In the genomic region with DNA sequence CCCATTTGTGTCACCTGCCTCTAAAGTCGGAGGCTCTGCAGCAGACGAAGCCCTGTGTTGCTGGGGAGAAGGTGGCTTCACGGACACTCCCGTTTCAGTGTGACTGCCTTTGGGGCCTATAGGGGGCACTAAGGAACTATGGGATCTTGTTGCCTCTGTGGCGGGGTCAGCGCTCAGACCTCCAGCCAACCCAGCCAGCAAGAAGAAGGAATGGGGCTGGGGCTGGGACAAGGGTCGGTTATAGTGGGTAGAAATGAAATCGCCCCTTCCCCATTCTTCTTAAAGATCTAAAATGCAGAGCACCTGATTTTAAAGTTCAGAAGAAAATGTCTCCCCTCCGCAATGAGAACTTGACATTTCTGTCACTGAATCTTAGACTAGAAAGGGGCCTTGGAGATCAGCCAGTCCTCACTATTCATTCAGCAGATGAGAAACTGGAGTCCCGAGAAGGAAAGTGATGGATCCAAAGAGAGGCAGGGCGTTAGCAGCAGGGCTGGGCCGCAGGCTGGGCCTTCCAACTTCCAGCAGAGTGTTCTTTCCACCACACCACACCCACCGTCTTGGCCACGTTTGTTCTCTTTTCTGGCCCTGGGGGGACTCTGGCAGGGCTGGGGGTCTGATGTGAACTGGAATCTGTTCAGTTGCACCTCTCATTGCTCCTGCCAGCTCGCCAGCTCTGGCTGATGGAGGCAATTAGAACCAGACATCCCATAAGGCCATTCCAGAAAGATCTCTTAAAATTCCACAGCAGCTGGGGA, we compare ENCODE assay signal across 8 cellular contexts.
DNase-seq lines count a peak whose midpoint lies in the region; ATAC-seq, FAIRE-seq and TF ChIP-seq lines count a peak whose summit lies in the region.

No MANE protein-coding gene starts in this region.

- TF ChIP-seq CTCF in AG09319 (IDR thresholded peaks at IDR 0.05; ENCODE audit: low read depth, low read length) (peak; percentile 72), GM13977 (IDR thresholded peaks at IDR 0.05; ENCODE audit: extremely low read depth, insufficient read depth, missing control alignments) (peak; percentile 83), GM12878 (IDR thresholded peaks at IDR 0.05 in 2 of 3, conservative IDR thresholded peaks at IDR 0.05 in 1 of 3; ENCODE audit: control insufficient read depth in 2 of 3, extremely low read depth in 1 of 3, insufficient read depth in 1 of 3, low read depth in 3 of 3, low read length in 3 of 3) (peak; percentile 69 to 76 (median 76))

- in situ Hi-C loops in GM13977 (cut with MboI; ENCODE audit: low pct_unique_long_range_greater_than_20kb, low sequenced_read_pairs, unreplicated experiment): loop anchor here (5.0 kb wide), 2 partner anchors 349 to 524 kb away; partner anchors contain the start of gene HES1
- in situ Hi-C loops in GM12878 (cut with MboI): loop anchor here (5.0 to 10.0 kb wide), 2 partner anchors 346 to 529 kb away; partner anchors contain the start of gene HES1

- H3K27me3 ChIP-seq in GM12878 (replicated peaks in 1 of 2; ENCODE audit: control insufficient read depth in 2 of 2, insufficient read depth in 2 of 2, low read length in 1 of 2): no peaks in the 10 kb centered on the region; a peak in 1 of 4 replicates

- SMC1A ChIA-PET in GM12878 (lab: Charles Lee; ENCODE audit: uncharacterized antibody, unreplicated experiment): interaction anchor here (0.6 to 1.6 kb wide), 4 partner anchors 9 to 525 kb away, joined by 3 to 7 read pairs (median 4); no protein-coding TSS in a partner anchor

- POLR2A ChIA-PET in GM12878 (lab: Charles Lee): no interaction called here

- 26% methylated on average over 15 of the region's 15 CpGs for WGBS in GM12878 (ENCODE audit: insufficient coverage, insufficient replicate concordance, low lambda C conversion rate, missing lambda C conversion rate)

- no peak for TF ChIP-seq POLR2A in GM12878 (IDR thresholded peaks at IDR 0.05; ENCODE audit: low read depth, low read length)

- H3K9ac ChIP-seq in GM12878 (ENCODE audit: control insufficient read depth, insufficient read depth, low read length): no peak overlapping the region

- H3K4me2 ChIP-seq in GM12878 (ENCODE audit: control insufficient read depth, insufficient read depth): no peak overlapping the region

- no peak overlapping the region for H2AFZ ChIP-seq in GM12878 (ENCODE audit: control insufficient read depth, low read depth, low read length)

- RAD21 ChIA-PET in GM12878 (lab: Charles Lee; ENCODE audit: unreplicated experiment): interaction anchor here (0.7 kb wide), 2 partner anchors 24 to 661 kb away, joined by 3 read pairs; no protein-coding TSS in a partner anchor

- DNase-seq in AG09319 (ENCODE audit: extremely low read depth, low read depth) (no peak), GM13977 (ENCODE audit: low spot score) (peak; percentile 85), NCI-H526 treated with DMSO at 0.1 percent for 48 hours (lab: John Stamatoyannopoulos, UW) (peak; percentile 60), GM12878 (ENCODE audit: low read depth, low spot score) (peak; percentile 9), inferior parietal cortex (ENCODE audit: extremely low spot score) (peak; percentile 70), activated gamma-delta T cell (lab: John Stamatoyannopoulos, UW) (no peak)
- DNase-seq in stimulated activated CD4-positive, alpha-beta T cell treated with anti-CD3 and anti-CD28 coated beads, Interleukin-4, amount 100 ng/mL, for 24 hours: peak; percentile 7

- BruUV-seq in GM12878 (replicated peaks; lab: Mats Ljungman, UMichigan): no TSS peak

- no peak for FAIRE-seq in GM12878 (lab: Jason Lieb, UNC)

- H3K79me2 ChIP-seq in GM12878 (ENCODE audit: control insufficient read depth, insufficient read depth, low read length): no peaks in the 10 kb centered on the region

- no peaks in the 10 kb centered on the region for H3K9me3 ChIP-seq in GM12878 (replicated peaks; ENCODE audit: control insufficient read depth, insufficient read depth, low read length)

- H4K20me1 ChIP-seq in GM12878 (ENCODE audit: control insufficient read depth, insufficient read depth): no peaks in the 10 kb centered on the region

- no peak overlapping the region for H3K4me3 ChIP-seq in GM12878

- no peaks in the 10 kb centered on the region for H3K4me1 ChIP-seq in GM12878 (ENCODE audit: control insufficient read depth, insufficient read depth, low read length)

- peak; percentile 88 for ATAC-seq in HG03103 (IDR thresholded peaks at IDR 0.05; ENCODE audit: low read depth, unreplicated experiment)
- ATAC-seq in GM12878: peak; percentile 98

- no peak overlapping the region for H3K27ac ChIP-seq in GM12878 (ENCODE audit: control insufficient read depth, insufficient read depth)

- CTCF ChIA-PET in GM12878 (lab: Yijun Ruan, JAX): interaction anchor here (0.7 to 3.1 kb wide), 3 partner anchors 37 to 528 kb away, joined by 3 to 18 read pairs (median 3); no protein-coding TSS in a partner anchor

- intact Hi-C loops in GM12878 (cut with micrococcal nuclease; ENCODE audit: unreplicated experiment): loop anchor here (1.0 to 10.0 kb wide), 3 partner anchors 186 to 526 kb away; no protein-coding TSS in a partner anchor

- no peak for TF ChIP-seq EP300 in GM12878 (IDR thresholded peaks at IDR 0.05; ENCODE audit: borderline replicate concordance in 1 of 2, control insufficient read depth in 1 of 2, low read depth in 2 of 2, low read length in 2 of 2)

- TF ChIP-seq RAD21 in GM12878 (IDR thresholded peaks at IDR 0.05; ENCODE audit: insufficient read depth, low read depth, low read length): peak; percentile 85

- H3K36me3 ChIP-seq in GM12878 (ENCODE audit: control insufficient read depth in 2 of 2, insufficient read depth in 2 of 2, low read length in 1 of 2): no peaks in the 10 kb centered on the region

TF ChIP-seq in GM12878, 131 proteins besides CTCF, POLR2A, EP300 and RAD21:
- TF ChIP-seq FOXM1 (IDR thresholded peaks at IDR 0.05; ENCODE audit: low read depth, low read length): no peak
- TF ChIP-seq CBX5 (IDR thresholded peaks at IDR 0.05; ENCODE audit: low read depth): no peak
- TF ChIP-seq MYB (IDR thresholded peaks at IDR 0.05; ENCODE audit: borderline replicate concordance, low read depth, low read length): no peak
- TF ChIP-seq YY1 (IDR thresholded peaks at IDR 0.05; ENCODE audit: low read depth, low read length): peak; percentile 45; the same call in 1 of the 2 replicates
- TF ChIP-seq, protein P1, sequence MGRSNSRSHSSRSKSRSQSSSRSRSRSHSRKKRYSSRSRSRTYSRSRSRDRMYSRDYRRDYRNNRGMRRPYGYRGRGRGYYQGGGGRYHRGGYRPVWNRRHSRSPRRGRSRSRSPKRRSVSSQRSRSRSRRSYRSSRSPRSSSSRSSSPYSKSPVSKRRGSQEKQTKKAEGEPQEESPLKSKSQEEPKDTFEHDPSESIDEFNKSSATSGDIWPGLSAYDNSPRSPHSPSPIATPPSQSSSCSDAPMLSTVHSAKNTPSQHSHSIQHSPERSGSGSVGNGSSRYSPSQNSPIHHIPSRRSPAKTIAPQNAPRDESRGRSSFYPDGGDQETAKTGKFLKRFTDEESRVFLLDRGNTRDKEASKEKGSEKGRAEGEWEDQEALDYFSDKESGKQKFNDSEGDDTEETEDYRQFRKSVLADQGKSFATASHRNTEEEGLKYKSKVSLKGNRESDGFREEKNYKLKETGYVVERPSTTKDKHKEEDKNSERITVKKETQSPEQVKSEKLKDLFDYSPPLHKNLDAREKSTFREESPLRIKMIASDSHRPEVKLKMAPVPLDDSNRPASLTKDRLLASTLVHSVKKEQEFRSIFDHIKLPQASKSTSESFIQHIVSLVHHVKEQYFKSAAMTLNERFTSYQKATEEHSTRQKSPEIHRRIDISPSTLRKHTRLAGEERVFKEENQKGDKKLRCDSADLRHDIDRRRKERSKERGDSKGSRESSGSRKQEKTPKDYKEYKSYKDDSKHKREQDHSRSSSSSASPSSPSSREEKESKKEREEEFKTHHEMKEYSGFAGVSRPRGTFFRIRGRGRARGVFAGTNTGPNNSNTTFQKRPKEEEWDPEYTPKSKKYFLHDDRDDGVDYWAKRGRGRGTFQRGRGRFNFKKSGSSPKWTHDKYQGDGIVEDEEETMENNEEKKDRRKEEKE (IDR thresholded peaks at IDR 0.05): no peak
- 0 out of 2 replicates have a peak, but pooled peaks have one; percentile 31 for TF ChIP-seq NR2F1 (conservative IDR thresholded peaks at IDR 0.05)
- no peak for TF ChIP-seq NR2C2 (IDR thresholded peaks at IDR 0.05; ENCODE audit: borderline replicate concordance, control insufficient read depth, insufficient read length, low read depth)
- TF ChIP-seq CBFB (IDR thresholded peaks at IDR 0.05; ENCODE audit: low read depth): no peak
- TF ChIP-seq SMC3 (IDR thresholded peaks at IDR 0.05; ENCODE audit: borderline replicate concordance, low read length): peak; percentile 80
- TF ChIP-seq SP1 (IDR thresholded peaks at IDR 0.05; ENCODE audit: low read depth, low read length): no peak
- no peak for TF ChIP-seq ZNF24 (IDR thresholded peaks at IDR 0.05)
- 0 out of 2 replicates have a peak, but pooled peaks have one; percentile 11 for TF ChIP-seq RUNX3 (IDR thresholded peaks at IDR 0.05; ENCODE audit: low read length)

Comparison
In these comparisons a context has a peak if more than half of its experiments do, and no peak if none do; other contexts are left out.
1. DNase-seq: peak in GM13977 (single experiment), NCI-H526 treated with DMSO at 0.1 percent for 48 hours (single experiment), GM12878 (single experiment), inferior parietal cortex (single experiment) and stimulated activated CD4-positive, alpha-beta T cell treated with anti-CD3 and anti-CD28 coated beads, Interleukin-4, amount 100 ng/mL, for 24 hours (single experiment); none in AG09319 (single experiment) and activated gamma-delta T cell (single experiment).
2. Peak in every context shown above with its lines, with median percentiles within 50 percentile points of each other: CTCF ChIP-seq.